Comparison of ENCODE assay signal across 7 cellular contexts in the genomic region with DNA sequence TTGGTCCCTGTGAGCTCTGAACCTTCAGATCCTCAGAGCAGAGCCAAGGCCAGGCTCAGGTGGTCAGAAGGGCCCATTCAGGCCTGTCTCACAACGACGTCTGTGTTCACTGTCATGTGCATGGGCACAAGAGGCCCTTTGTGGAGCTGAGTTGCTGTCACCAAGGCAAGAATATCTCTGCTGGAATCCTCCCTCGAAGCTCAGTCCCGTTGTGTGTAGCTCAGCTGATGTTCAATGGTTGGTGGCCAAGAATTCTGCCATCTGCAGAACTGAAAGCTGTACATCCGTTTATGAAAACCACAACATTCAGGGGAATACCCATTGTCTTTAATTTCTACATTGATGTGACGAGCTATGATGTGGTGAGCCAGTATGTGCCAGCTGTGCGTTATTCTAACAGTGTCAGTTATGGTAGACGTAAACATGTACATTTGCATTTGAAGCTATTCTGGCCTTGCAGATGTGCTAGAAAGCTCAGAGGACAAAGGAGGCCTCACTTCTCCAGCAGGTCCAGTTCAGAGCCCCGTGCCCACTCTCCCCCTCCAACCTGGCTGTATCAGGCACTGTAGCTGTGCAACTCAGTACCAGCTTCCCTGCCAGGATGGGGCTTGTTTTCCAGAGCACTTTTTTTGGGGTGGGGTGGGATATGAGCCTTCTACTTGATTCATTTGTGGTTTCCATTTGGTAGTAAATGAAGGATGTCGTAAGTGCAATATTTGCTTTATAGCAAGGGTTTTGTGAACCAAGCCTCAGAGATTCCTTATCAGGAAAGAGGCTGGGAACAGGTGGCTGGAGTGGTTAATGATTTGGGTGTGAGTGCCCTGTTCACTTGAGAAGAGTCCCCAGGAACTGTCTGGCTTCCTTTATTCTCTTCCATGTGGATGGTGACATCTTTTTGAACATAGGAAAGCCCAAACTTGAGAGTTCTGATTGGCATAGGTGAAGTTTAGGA. TPM values are rescaled to one million over a fixed set of nuclear protein-coding genes. Genes with fewer than 3 reads are reported as not detected.
DNase-seq lines count a peak whose midpoint lies in the region; ATAC-seq and TF ChIP-seq lines count a peak whose summit lies in the region.

No MANE protein-coding gene starts in this region.

- no peak overlapping the region for H2AFZ ChIP-seq in OCI-LY1 (ENCODE audit: low read length)

- peaks cover 6% of the 10 kb centered on the region; the same call in 1 of the 2 replicates for H3K27me3 ChIP-seq in OCI-LY1 (ENCODE audit: insufficient read depth, low read length)
- H3K27me3 ChIP-seq in effector memory CD4-positive, alpha-beta T cell (replicated peaks; ENCODE audit: control insufficient read depth, insufficient read depth, low read length, poor library complexity, severe bottlenecking) = no peaks in the 10 kb centered on the region

- no peaks in the 10 kb centered on the region for H3K27me3 Mint-ChIP-seq in chondrocyte (ENCODE audit: low read depth)

- peak overlapping the region; percentile 28; the same call in 1 of the 2 replicates for H3K4me2 ChIP-seq in OCI-LY1 (ENCODE audit: low read length)

- H3K9me2 ChIP-seq in OCI-LY1 (ENCODE audit: low read depth, low read length) = no peaks in the 10 kb centered on the region

- peaks cover 61% of the 10 kb centered on the region for H3K4me1 ChIP-seq in OCI-LY1 (ENCODE audit: insufficient read depth, low read length, severe bottlenecking)
- H3K4me1 ChIP-seq in effector memory CD4-positive, alpha-beta T cell (ENCODE audit: control insufficient read depth, insufficient read depth, low read length, poor library complexity, severe bottlenecking) = peaks cover 18% of the 10 kb centered on the region

- no peak overlapping the region for H3K4me3 ChIP-seq in OCI-LY1 (ENCODE audit: low read depth, low read length, poor library complexity, severe bottlenecking)
- H3K4me3 ChIP-seq in effector memory CD4-positive, alpha-beta T cell (ENCODE audit: insufficient read depth, low read depth, low read length, poor library complexity, severe bottlenecking) = no peak overlapping the region

- H3K27ac ChIP-seq in OCI-LY1 (ENCODE audit: low read depth, low read length, poor library complexity, severe bottlenecking) (peak overlapping the region; percentile 78), temporal lobe (ENCODE audit: low read depth, low read length) (peak overlapping the region; percentile 98)
- H3K27ac ChIP-seq in effector memory CD4-positive, alpha-beta T cell (ENCODE audit: insufficient read depth, low read length, poor library complexity, severe bottlenecking) = no peak overlapping the region

- no peak overlapping the region for H3K9ac ChIP-seq in OCI-LY1 (ENCODE audit: low read length)

- no peaks in the 10 kb centered on the region for H4K20me1 ChIP-seq in OCI-LY1 (ENCODE audit: insufficient read depth, low read length)

- peaks cover 2% of the 10 kb centered on the region for H3K4me1 Mint-ChIP-seq in chondrocyte (ENCODE audit: low read depth)

- no peaks in the 10 kb centered on the region for H3K79me2 ChIP-seq in OCI-LY1 (ENCODE audit: insufficient read depth, low read length)

- ATAC-seq in GM18873 (IDR thresholded peaks at IDR 0.05; ENCODE audit: low FRiP score, unreplicated experiment) (peak; percentile 85), HG02763 (IDR thresholded peaks at IDR 0.05; ENCODE audit: unreplicated experiment) (peak; percentile 84)

- DNase-seq in effector memory CD4-positive, alpha-beta T cell = peak in 2 of 3 donors; percentile 11 to 21
- DNase-seq in cerebellar nuclear complex (lab: John Stamatoyannopoulos, UW) (no peak), chondrocyte (ENCODE audit: low spot score) (no peak)

- no peak for TF ChIP-seq CTCF in OCI-LY1 (IDR thresholded peaks at IDR 0.05; ENCODE audit: low read length)
- no peak for TF ChIP-seq CTCF in chondrocyte (IDR thresholded peaks at IDR 0.05)

- H3K36me3 ChIP-seq in OCI-LY1 (ENCODE audit: insufficient read depth, low read length) = no peaks in the 10 kb centered on the region
- H3K36me3 ChIP-seq in effector memory CD4-positive, alpha-beta T cell (ENCODE audit: control insufficient read depth, insufficient read depth, low read length) = no peaks in the 10 kb centered on the region

- H3K27ac Mint-ChIP-seq in chondrocyte (ENCODE audit: unreplicated experiment) = no peak overlapping the region

- H3K36me3 Mint-ChIP-seq in chondrocyte (ENCODE audit: low read depth) = peaks cover 1% of the 10 kb centered on the region

- H3F3A ChIP-seq in OCI-LY1 (ENCODE audit: insufficient read depth, low read length) = 0 out of 2 replicates have a peak, but pooled peaks cover 5% of the 10 kb centered on the region

- no peaks in the 10 kb centered on the region for H3K9me3 ChIP-seq in OCI-LY1 (ENCODE audit: low read length)
- no peaks in the 10 kb centered on the region for H3K9me3 ChIP-seq in effector memory CD4-positive, alpha-beta T cell (ENCODE audit: control insufficient read depth, low read length)

- H3K4me3 Mint-ChIP-seq in chondrocyte (ENCODE audit: unreplicated experiment) = no peak overlapping the region

- H3K9me3 Mint-ChIP-seq in chondrocyte (ENCODE audit: low read depth) = no peaks in the 10 kb centered on the region

RNA-seq across cellular contexts. Expression of a gene that starts 56.1 kb away (rescaled TPM):
- total RNA-seq in temporal lobe (7.9 TPM), chondrocyte (9.4 to 22.0 TPM (median 9.9 TPM) in 3 replicates)

Comparison
In these comparisons a context has a peak if more than half of its experiments do, and no peak if none do; other contexts are left out.
1. DNase-seq: peak in effector memory CD4-positive, alpha-beta T cell (2 of 3); none in cerebellar nuclear complex (0 of 2) and chondrocyte (single experiment).